Comparison of ENCODE assay signal across 22 cellular contexts in genomic region chr9:131291795-131292315, GRCh38.
"Had no signal": no experiment of that assay in that cellular context is flagged by ENCODE, and none has a peak within 500 bp of the region (broad histone marks: within the 10 kb centered on the region; RNA-seq: fewer than 3 reads in every experiment).

No MANE protein-coding gene starts in this region.

- H3K27ac ChIP-seq: epithelial cell of prostate, esophagus squamous epithelium, left lung, parathyroid adenoma, prostate gland, tibial artery, upper lobe of left lung, uterus had no signal

- H3K9ac ChIP-seq: parathyroid adenoma had no signal

- H3K27ac Mint-ChIP-seq: dendritic cell treated with granulocyte-macrophage colony-stimulating factor and Interleukin-4, amounts not matched to agents 40 ng/mL and 50 ng/mL, for 4 days; effector memory CD8-positive, alpha-beta T cell; nephron progenitor cell; stimulated activated naive CD8-positive, alpha-beta T cell treated with anti-CD3 and anti-CD28 coated beads, Interleukin-15, Interleukin-2, amounts not matched to agents 100 ng/mL and 50 ng/mL, for 24 hours had no signal

- H3K4me1 ChIP-seq: left lung, parathyroid adenoma, prostate gland, upper lobe of left lung, uterus had no signal

- H3K4me2 ChIP-seq: smooth muscle cell had no signal

- H2AFZ ChIP-seq: parathyroid adenoma had no signal

- H3K9me3 Mint-ChIP-seq: dendritic cell treated with granulocyte-macrophage colony-stimulating factor and Interleukin-4, amounts not matched to agents 40 ng/mL and 50 ng/mL, for 4 days; effector memory CD8-positive, alpha-beta T cell; naive B cell; nephron progenitor cell; stimulated activated naive CD8-positive, alpha-beta T cell treated with anti-CD3 and anti-CD28 coated beads, Interleukin-15, Interleukin-2, amounts not matched to agents 100 ng/mL and 50 ng/mL, for 24 hours had no signal

- H3K9me3 ChIP-seq: esophagus squamous epithelium, left lung, prostate gland, tibial artery, upper lobe of left lung, uterus had no signal

- H3K4me3 ChIP-seq: esophagus squamous epithelium, left lung, lung, prostate gland, smooth muscle cell, upper lobe of left lung, uterus had no signal

- H3K36me3 Mint-ChIP-seq: naive B cell had no signal

- H3K27me3 ChIP-seq: esophagus squamous epithelium, left lung, tibial artery, upper lobe of left lung, uterus had no signal

- H3K79me2 ChIP-seq: parathyroid adenoma had no signal

- DNase-seq: effector memory CD8-positive, alpha-beta T cell; esophagus squamous epithelium; foreskin fibroblast; head of caudate nucleus; hypothalamus; islet precursor cell; left lung; mesenchymal stem cell; naive B cell; nephron progenitor cell; retina; stimulated activated CD4-positive, alpha-beta T cell treated with anti-CD3 and anti-CD28 coated beads, Interleukin-2, amount 100 ng/mL, for 48 hours; tibial artery; upper lobe of left lung; uterus had no signal

- ATAC-seq: effector memory CD8-positive, alpha-beta T cell; left lung had no signal

- H3K36me3 ChIP-seq: esophagus squamous epithelium, left lung, prostate gland, upper lobe of left lung, uterus had no signal

- H3K4me3 Mint-ChIP-seq: dendritic cell treated with granulocyte-macrophage colony-stimulating factor and Interleukin-4, amounts not matched to agents 40 ng/mL and 50 ng/mL, for 4 days; effector memory CD8-positive, alpha-beta T cell; stimulated activated naive CD8-positive, alpha-beta T cell treated with anti-CD3 and anti-CD28 coated beads, Interleukin-15, Interleukin-2, amounts not matched to agents 100 ng/mL and 50 ng/mL, for 24 hours had no signal
